ENCODE assay signal across 1 cellular context in genomic region chr17:55301521-55302406, GRCh38.
TF ChIP-seq lines count a peak whose summit lies in the region.

No MANE protein-coding gene starts in this region.

TF ChIP-seq in HepG2, 621 proteins besides CTCF, POLR2A, EP300 and RAD21 (continued from another document):
- TF ChIP-seq ZHX2 (IDR thresholded peaks at IDR 0.05; ENCODE audit: low read depth) (no peak), ZHX2 (CRISPR knock-in tag; IDR thresholded peaks at IDR 0.05; ENCODE audit: borderline replicate concordance) (no peak), ZNF33B (CRISPR knock-in tag; IDR thresholded peaks at IDR 0.05) (no peak), ZFP1 (CRISPR knock-in tag; IDR thresholded peaks at IDR 0.05) (0 out of 2 replicates have a peak, but pooled peaks have one; percentile 32), CERS6 (CRISPR knock-in tag; IDR thresholded peaks at IDR 0.05) (no peak), BCLAF1 (IDR thresholded peaks at IDR 0.05) (no peak), BHLHE40 (IDR thresholded peaks at IDR 0.05; ENCODE audit: low read length) (no peak), AFF4 (CRISPR knock-in tag; IDR thresholded peaks at IDR 0.05) (peak; percentile 53; the same call in 1 of the 2 replicates), ZNF253 (CRISPR knock-in tag; IDR thresholded peaks at IDR 0.05; ENCODE audit: borderline replicate concordance) (no peak), MTA3 (CRISPR knock-in tag; IDR thresholded peaks at IDR 0.05) (no peak), PRDM10 (CRISPR knock-in tag; IDR thresholded peaks at IDR 0.05; ENCODE audit: low read depth) (peak; percentile 69; the same call in 1 of the 2 replicates), RFXAP (CRISPR knock-in tag; IDR thresholded peaks at IDR 0.05; ENCODE audit: borderline replicate concordance) (0 out of 2 replicates have a peak, but pooled peaks have one; percentile 59), FOSL1 (CRISPR knock-in tag; IDR thresholded peaks at IDR 0.05; ENCODE audit: borderline replicate concordance) (peak; percentile 52; the same call in 1 of the 2 replicates), DRAP1 (CRISPR knock-in tag; IDR thresholded peaks at IDR 0.05) (peak; percentile 60; the same call in 1 of the 2 replicates), KMT2A (CRISPR knock-in tag; IDR thresholded peaks at IDR 0.05) (0 out of 2 replicates have a peak, but pooled peaks have one; percentile 38), CREB3 (CRISPR knock-in tag; IDR thresholded peaks at IDR 0.05) (no peak), IRF2 (CRISPR knock-in tag; IDR thresholded peaks at IDR 0.05) (peak; percentile 90)
